8 cellular contexts compared by ENCODE assay signal in genomic region chr1:28369518-28370219, GRCh38. TPM values are rescaled to one million over a fixed set of nuclear protein-coding genes. Genes with fewer than 3 reads are reported as not detected.
DNase-seq lines count a peak whose midpoint lies in the region; ATAC-seq and TF ChIP-seq lines count a peak whose summit lies in the region.

Gene PHACTR4, plus strand, starts transcription at chr1:28369740. Its CDS starts 37,708 bp downstream, at chr1:28407448.

- CTCF ChIA-PET in GM10248 (lab: Yijun Ruan, JAX), result interaction anchor here (1.7 to 2.7 kb wide), 4 partner anchors 10 to 121 kb away, joined by 6 to 28 read pairs (median 10); no protein-coding TSS in a partner anchor

- no peaks in the 10 kb centered on the region for H3K27me3 ChIP-seq in ovary
- H3K27me3 ChIP-seq in thymus (ENCODE audit: control insufficient read depth, insufficient read depth), result no peaks in the 10 kb centered on the region

- no peak for TF ChIP-seq EP300 in ovary (IDR thresholded peaks at IDR 0.05)

- H3K9me3 Mint-ChIP-seq in activated naive CD8-positive, alpha-beta T cell treated with anti-CD3 and anti-CD28 coated beads, Interleukin-2, amount 10 ng/mL, durations not matched to agents 7 days and 5 days, result no peaks in the 10 kb centered on the region

- 0 to 1% (median 1%) methylated on average over 43 to 60 of the region's 60 CpGs for WGBS in ovary, 3 donors
- under 1% methylated on average over 60 of the region's 60 CpGs for WGBS in thymus

- ATAC-seq in HG02588 (IDR thresholded peaks at IDR 0.05; ENCODE audit: unreplicated experiment), result peak; percentile 85
- ATAC-seq in activated naive CD8-positive, alpha-beta T cell treated with anti-CD3 and anti-CD28 coated beads, Interleukin-2, amount 10 ng/mL, durations not matched to agents 7 days and 5 days (ENCODE audit: low read depth), result peak; percentile 90
- peak; percentile 99 for ATAC-seq in Right ventricle myocardium inferior

- H3K36me3 Mint-ChIP-seq in activated naive CD8-positive, alpha-beta T cell treated with anti-CD3 and anti-CD28 coated beads, Interleukin-2, amount 10 ng/mL, durations not matched to agents 7 days and 5 days, result peaks cover 6% of the 10 kb centered on the region

- DNase-seq in GM10248 (ENCODE audit: extremely low spot score) (peak; percentile 94), NCI-H1105 (lab: John Stamatoyannopoulos, UW) (peak; percentile 97), SW 1271 (lab: John Stamatoyannopoulos, UW) (peak; percentile 71 to 90), Right ventricle myocardium inferior (ENCODE audit: missing footprints) (peak; percentile 96), ovary (peak; percentile 90 to 93 (median 92))
- DNase-seq in activated naive CD8-positive, alpha-beta T cell treated with anti-CD3 and anti-CD28 coated beads, Interleukin-2, amount 10 ng/mL, durations not matched to agents 7 days and 5 days, result peak; percentile 85

- intact Hi-C loops in Right ventricle myocardium inferior (cut with DNase I) (loop anchor here (1.0 to 10.0 kb wide), 3 partner anchors 40 to 235 kb away; partner anchors contain the start of gene MED18), ovary (cut with DNase I) (loop anchor here in 1 of 4 donors (10.0 kb wide), 1 partner anchor 115 kb away; the partner anchor contains the start of gene SESN2)

- POLR2A ChIA-PET in GM10248 (lab: Yijun Ruan, JAX), result interaction anchor here (0.5 to 1.5 kb wide), 4 partner anchors 8 to 276 kb away, joined by 3 to 6 read pairs (median 4); no protein-coding TSS in a partner anchor
- POLR2A ChIA-PET in activated naive CD8-positive, alpha-beta T cell treated with anti-CD3 and anti-CD28 coated beads, Interleukin-2, amount 10 ng/mL, durations not matched to agents 7 days and 5 days (lab: Charles Lee), result interaction anchor here (0.6 to 2.2 kb wide), 9 partner anchors 10 to 212 kb away, joined by 3 to 10 read pairs (median 5); partner anchors contain the start of genes RCC1 and SESN2

- H3K4me3 Mint-ChIP-seq in activated naive CD8-positive, alpha-beta T cell treated with anti-CD3 and anti-CD28 coated beads, Interleukin-2, amount 10 ng/mL, durations not matched to agents 7 days and 5 days, result peak within 1 kb of the TSS; percentile 92

- H3K4me1 ChIP-seq in ovary (ENCODE audit: insufficient read depth) (peaks cover 6% of the 10 kb centered on the region), thymus (ENCODE audit: control insufficient read depth, insufficient read depth, low read length) (peaks cover 13% of the 10 kb centered on the region)

- TF ChIP-seq CTCF in GM10248 (IDR thresholded peaks at IDR 0.05; ENCODE audit: control extremely low read depth, extremely low read depth, low read depth, missing control alignments) (no peak), ovary (IDR thresholded peaks at IDR 0.05) (peak in 2 of 3 donors; percentile 14 to 18)

- peak within 1 kb of the TSS; percentile 94 for H3K27ac Mint-ChIP-seq in activated naive CD8-positive, alpha-beta T cell treated with anti-CD3 and anti-CD28 coated beads, Interleukin-2, amount 10 ng/mL, durations not matched to agents 7 days and 5 days

- H3K9me3 ChIP-seq in ovary, result no peaks in the 10 kb centered on the region
- no peaks in the 10 kb centered on the region for H3K9me3 ChIP-seq in thymus (ENCODE audit: control insufficient read depth)

- H3K36me3 ChIP-seq in ovary (no peaks in the 10 kb centered on the region), thymus (ENCODE audit: control insufficient read depth, insufficient read depth) (no peaks in the 10 kb centered on the region)

- peak; percentile 79 for TF ChIP-seq POLR2A in ovary (IDR thresholded peaks at IDR 0.05)

- peaks cover 19% of the 10 kb centered on the region for H3K4me1 Mint-ChIP-seq in activated naive CD8-positive, alpha-beta T cell treated with anti-CD3 and anti-CD28 coated beads, Interleukin-2, amount 10 ng/mL, durations not matched to agents 7 days and 5 days

- peak within 1 kb of the TSS; percentile 77 for H3K4me3 ChIP-seq in ovary
- peak within 1 kb of the TSS; percentile 81 for H3K4me3 ChIP-seq in thymus (ENCODE audit: low read length)

- H3K27ac ChIP-seq in ovary (peak within 1 kb of the TSS; percentile 65 to 90), thymus (ENCODE audit: low read depth) (peak within 1 kb of the TSS; percentile 92)

- H3K27me3 Mint-ChIP-seq in activated naive CD8-positive, alpha-beta T cell treated with anti-CD3 and anti-CD28 coated beads, Interleukin-2, amount 10 ng/mL, durations not matched to agents 7 days and 5 days, result peaks cover 4% of the 10 kb centered on the region

RNA-seq across cellular contexts. Expression of gene PHACTR4, which starts in this region (rescaled TPM):
- total RNA-seq in activated naive CD8-positive, alpha-beta T cell treated with anti-CD3 and anti-CD28 coated beads, Interleukin-2, amount 10 ng/mL, durations not matched to agents 7 days and 5 days, result 10 to 100 TPM; 28.3 to 29.7 TPM
- 18.1 TPM for total RNA-seq in Right ventricle myocardium inferior
- total RNA-seq in ovary, result 10 to 100 TPM; 20.1 to 37.7 (median 31.8) TPM
- 10 to 100 TPM; 20.3 to 50.8 TPM for polyA plus RNA-seq in ovary
- polyA plus RNA-seq in thymus, result 18.1 TPM

Comparison
In these comparisons a context has a peak if more than half of its experiments do, and no peak if none do; other contexts are left out.
1. Peak in every context shown above with its lines: DNase-seq, ATAC-seq, H3K4me3 ChIP-seq and H3K27ac ChIP-seq.